Comparison of ENCODE assay signal across 18 cellular contexts in genomic region chr17:59542960-59543635, GRCh38.
"Had no signal": no experiment of that assay in that cellular context is flagged by ENCODE, and none has a peak within 500 bp of the region (broad histone marks: within the 10 kb centered on the region; RNA-seq: fewer than 3 reads in every experiment).

No MANE protein-coding gene starts in this region.

- H3K27me3 ChIP-seq: ovary, sigmoid colon had no signal

- H3K4me1 Mint-ChIP-seq: activated CD4-positive, alpha-beta T cell treated with anti-CD3 and anti-CD28 coated beads, Interleukin-2, amount 10 ng/mL, durations not matched to agents 7 days and 5 days; activated naive CD4-positive, alpha-beta T cell treated with anti-CD3 and anti-CD28 coated beads, Interleukin-2, amount 10 ng/mL, durations not matched to agents 7 days and 5 days; activated T-helper 17 cell treated with anti-CD3 and anti-CD28 coated beads, Interleukin-2, amount 50 U/mL, for 72 hours; nephron progenitor cell had no signal

- H3K27ac ChIP-seq: coronary artery, ovary, sigmoid colon had no signal

- H3K9me3 ChIP-seq: ovary, sigmoid colon had no signal

- H3K9me3 Mint-ChIP-seq: activated CD4-positive, alpha-beta T cell treated with anti-CD3 and anti-CD28 coated beads, Interleukin-2, amount 10 ng/mL, durations not matched to agents 7 days and 5 days; activated naive CD4-positive, alpha-beta T cell treated with anti-CD3 and anti-CD28 coated beads, Interleukin-2, amount 10 ng/mL, durations not matched to agents 7 days and 5 days; activated T-helper 17 cell treated with anti-CD3 and anti-CD28 coated beads, Interleukin-2, amount 50 U/mL, for 72 hours; nephron progenitor cell; stimulated activated naive B cell treated with anti-CD40 and anti-IgM and Interleukin-4, amounts not matched to agents 10 μg/mL and 1 μg/mL and 100 μg/mL, for 72 hours had no signal

- H3K27me3 Mint-ChIP-seq: stimulated activated naive B cell treated with anti-CD40 and anti-IgM and Interleukin-4, amounts not matched to agents 10 μg/mL and 1 μg/mL and 100 μg/mL, for 72 hours had no signal

- H3K36me3 Mint-ChIP-seq: activated naive CD4-positive, alpha-beta T cell treated with anti-CD3 and anti-CD28 coated beads, Interleukin-2, amount 10 ng/mL, durations not matched to agents 7 days and 5 days; stimulated activated naive B cell treated with anti-CD40 and anti-IgM and Interleukin-4, amounts not matched to agents 10 μg/mL and 1 μg/mL and 100 μg/mL, for 72 hours had no signal

- H3K36me3 ChIP-seq: ovary, sigmoid colon had no signal

- H3K27ac Mint-ChIP-seq: activated CD4-positive, alpha-beta T cell treated with anti-CD3 and anti-CD28 coated beads, Interleukin-2, amount 10 ng/mL, durations not matched to agents 7 days and 5 days; activated naive CD4-positive, alpha-beta T cell treated with anti-CD3 and anti-CD28 coated beads, Interleukin-2, amount 10 ng/mL, durations not matched to agents 7 days and 5 days; activated T-helper 17 cell treated with anti-CD3 and anti-CD28 coated beads, Interleukin-2, amount 50 U/mL, for 72 hours; nephron progenitor cell; stimulated activated naive B cell treated with anti-CD40 and anti-IgM and Interleukin-4, amounts not matched to agents 10 μg/mL and 1 μg/mL and 100 μg/mL, for 72 hours had no signal

- DNase-seq: activated CD4-positive, alpha-beta T cell treated with anti-CD3 and anti-CD28 coated beads, Interleukin-2, amount 10 ng/mL, durations not matched to agents 7 days and 5 days; activated CD4-positive, CD25-positive, alpha-beta regulatory T cell; activated naive CD4-positive, alpha-beta T cell treated with anti-CD3 and anti-CD28 coated beads, Interleukin-2, amount 10 ng/mL, durations not matched to agents 7 days and 5 days; activated T-cell treated with anti-CD3 and anti-CD28 coated beads for 4 hours; central memory CD4-positive, alpha-beta T cell; effector CD8-positive, alpha-beta T cell; foreskin melanocyte; kidney; left ventricle myocardium superior; mesendoderm; nephron progenitor cell; ovary; sigmoid colon; stimulated activated CD4-positive, alpha-beta T cell treated with anti-CD3 and anti-CD28 coated beads, Interleukin-2, amount 100 ng/mL, for 24 hours; stimulated activated naive B cell treated with anti-CD40 and anti-IgM and Interleukin-4, amounts not matched to agents 10 μg/mL and 1 μg/mL and 100 μg/mL, for 72 hours; trophoblast cell had no signal

- H3K4me3 ChIP-seq: coronary artery, ovary, sigmoid colon had no signal

- H3K4me3 Mint-ChIP-seq: activated CD4-positive, alpha-beta T cell treated with anti-CD3 and anti-CD28 coated beads, Interleukin-2, amount 10 ng/mL, durations not matched to agents 7 days and 5 days; activated naive CD4-positive, alpha-beta T cell treated with anti-CD3 and anti-CD28 coated beads, Interleukin-2, amount 10 ng/mL, durations not matched to agents 7 days and 5 days; activated T-helper 17 cell treated with anti-CD3 and anti-CD28 coated beads, Interleukin-2, amount 50 U/mL, for 72 hours; nephron progenitor cell; stimulated activated naive B cell treated with anti-CD40 and anti-IgM and Interleukin-4, amounts not matched to agents 10 μg/mL and 1 μg/mL and 100 μg/mL, for 72 hours had no signal

- H3K4me1 ChIP-seq: sigmoid colon had no signal

- ATAC-seq: activated T-helper 17 cell treated with anti-CD3 and anti-CD28 coated beads, Interleukin-2, amount 50 U/mL, for 72 hours; left ventricle myocardium superior; stimulated activated naive B cell treated with anti-CD40 and anti-IgM and Interleukin-4, amounts not matched to agents 10 μg/mL and 1 μg/mL and 100 μg/mL, for 72 hours had no signal
